8 cellular contexts compared by ENCODE assay signal in the genomic region with DNA sequence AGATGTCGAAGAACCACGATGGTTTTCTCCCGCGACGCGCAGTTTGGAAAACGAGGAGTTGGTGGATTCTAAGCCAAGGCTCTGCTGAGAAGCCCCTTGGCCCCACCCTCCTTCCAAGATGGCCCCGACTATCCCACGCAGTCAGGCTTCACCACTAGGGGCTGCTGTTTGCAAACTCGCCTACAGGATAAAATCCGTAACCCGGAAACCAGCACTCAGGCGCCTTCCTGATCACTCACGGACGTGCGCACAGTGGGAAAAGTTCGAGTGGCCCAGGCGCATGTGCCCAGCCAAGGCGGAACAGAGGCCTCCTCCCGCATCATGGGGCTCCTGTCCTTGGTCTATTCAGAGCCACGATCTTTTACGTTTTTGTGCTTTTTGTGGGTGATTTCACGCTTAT. TPM values are rescaled to one million over a fixed set of nuclear protein-coding genes. Genes with fewer than 3 reads are reported as not detected.
DNase-seq lines count a peak whose midpoint lies in the region; ATAC-seq, FAIRE-seq and TF ChIP-seq lines count a peak whose summit lies in the region.

No MANE protein-coding gene starts in this region.

- no peaks in the 10 kb centered on the region for H4K20me1 ChIP-seq in HepG2 (ENCODE audit: insufficient read depth, low read length)

- H3K9me3 Mint-ChIP-seq in CD4-positive, alpha-beta memory T cell = no peaks in the 10 kb centered on the region

- no peak overlapping the region for H2AFZ ChIP-seq in HepG2 (ENCODE audit: low read length)

- no peak overlapping the region for H3K27ac ChIP-seq in CD4-positive, alpha-beta memory T cell (ENCODE audit: low read depth, low read length)
- 0 out of 2 replicates have a peak overlapping the region, but pooled peaks have one; percentile 8 for H3K27ac ChIP-seq in WERI-Rb-1
- H3K27ac ChIP-seq in colonic mucosa = no peak overlapping the region
- H3K27ac ChIP-seq in HepG2 (ENCODE audit: extremely low read length, insufficient read depth, low read length) = no peak overlapping the region

- H3K4me3 Mint-ChIP-seq in CD4-positive, alpha-beta memory T cell = no peak overlapping the region

- BruUV-seq in HepG2 (replicated peaks; lab: Mats Ljungman, UMichigan) = no TSS peak

- TF ChIP-seq EP300 in HepG2 (IDR thresholded peaks at IDR 0.05; ENCODE audit: low read depth in 2 of 2, low read length in 2 of 2) (no peak), HepG2 (CRISPR knock-in tag; IDR thresholded peaks at IDR 0.05; ENCODE audit: borderline replicate concordance) (no peak)

- H3K79me2 ChIP-seq in HepG2 (ENCODE audit: insufficient read depth, low read length) = no peaks in the 10 kb centered on the region

- no peak for TF ChIP-seq POLR2A in HepG2 (IDR thresholded peaks at IDR 0.05; ENCODE audit: insufficient read depth in 1 of 2, low read depth in 2 of 2, low read length in 2 of 2)

- CTCF ChIA-PET in CD4-positive, alpha-beta memory T cell (lab: Charles Lee; ENCODE audit: partially characterized antibody) = interaction anchor here (0.8 to 2.3 kb wide), 4 partner anchors 32 to 78 kb away, joined by 3 to 9 read pairs (median 4); partner anchors contain the start of gene MBD3
- CTCF ChIA-PET in HepG2 (lab: Yijun Ruan, JAX; ENCODE audit: low intra/inter-chr PET ratio, low total read pairs) = no interaction called here

- peak; percentile 73 for TF ChIP-seq CTCF in HFF-Myc (IDR thresholded peaks at IDR 0.05; ENCODE audit: low read depth, low read length, missing control alignments)
- TF ChIP-seq CTCF in WERI-Rb-1 (IDR thresholded peaks at IDR 0.05; ENCODE audit: low read depth, low read length) = peak; percentile 96
- TF ChIP-seq CTCF in colonic mucosa (IDR thresholded peaks at IDR 0.05) = peak; percentile 49
- TF ChIP-seq CTCF in HepG2 (CRISPR knock-in tag; IDR thresholded peaks at IDR 0.05) = peak; percentile 57

- H3K27me3 ChIP-seq in CD4-positive, alpha-beta memory T cell (ENCODE audit: insufficient read depth, low read length) = no peaks in the 10 kb centered on the region
- H3K27me3 ChIP-seq in WERI-Rb-1 (ENCODE audit: insufficient read depth, low read depth, severe bottlenecking) (no peaks in the 10 kb centered on the region), colonic mucosa (no peaks in the 10 kb centered on the region), HepG2 (ENCODE audit: control insufficient read depth in 1 of 2, insufficient read depth in 2 of 2, low read length in 2 of 2) (no peaks in the 10 kb centered on the region)

- peak; percentile 29 to 57 (median 44) for DNase-seq in CD4-positive, alpha-beta memory T cell
- DNase-seq in HFF-Myc (ENCODE audit: extremely low read depth, low read depth) (no peak), WERI-Rb-1 (peak; percentile 88), colonic mucosa (peak; percentile 52), HepG2 (ENCODE audit: low spot score) (peak; percentile 14)
- DNase-seq in stimulated activated naive CD8-positive, alpha-beta T cell treated with anti-CD3 and anti-CD28 coated beads, Interleukin-15, Interleukin-2, amounts not matched to agents 100 U/mL and 50 U/mL, for 24 hours = peak; percentile 68

- POLR2A ChIA-PET in CD4-positive, alpha-beta memory T cell (lab: Charles Lee; ENCODE audit: partially characterized antibody) = no interaction called here
- POLR2A ChIA-PET in HepG2 (lab: Yijun Ruan, JAX) = no interaction called here

- H3K36me3 ChIP-seq in CD4-positive, alpha-beta memory T cell (ENCODE audit: insufficient read depth, low read length) = no peaks in the 10 kb centered on the region
- H3K36me3 ChIP-seq in WERI-Rb-1 (peaks cover 63% of the 10 kb centered on the region), colonic mucosa (no peaks in the 10 kb centered on the region), HepG2 (replicated peaks in 1 of 2; ENCODE audit: control insufficient read depth in 1 of 2, insufficient read depth in 2 of 2, low read length in 2 of 2) (peaks cover 14 to 29% of the 10 kb centered on the region in 2 experiments; a peak in 3 of 5 replicates)

- H3K4me3 ChIP-seq in CD4-positive, alpha-beta memory T cell (ENCODE audit: low read length in 2 of 2) = no peak overlapping the region
- H3K4me3 ChIP-seq in HFF-Myc (replicated peaks; ENCODE audit: low read depth, low read length) = no peak overlapping the region
- no peak overlapping the region for H3K4me3 ChIP-seq in WERI-Rb-1 (ENCODE audit: low read depth, low read length)
- no peak overlapping the region for H3K4me3 ChIP-seq in colonic mucosa
- H3K4me3 ChIP-seq in HepG2 (replicated peaks in 1 of 3; ENCODE audit: insufficient read depth in 1 of 3, low read depth in 2 of 3, low read length in 3 of 3) = no peak overlapping the region

- no peak for TF ChIP-seq RAD21 in HepG2 (CRISPR knock-in tag; IDR thresholded peaks at IDR 0.05)

- no peak overlapping the region for H3K4me2 ChIP-seq in HepG2 (ENCODE audit: low read depth, low read length)

- no peaks in the 10 kb centered on the region for H3K4me1 ChIP-seq in CD4-positive, alpha-beta memory T cell (ENCODE audit: insufficient read depth, low read length)
- H3K4me1 ChIP-seq in colonic mucosa (no peaks in the 10 kb centered on the region), HepG2 (ENCODE audit: insufficient read depth, low read length) (no peaks in the 10 kb centered on the region)

- H3K27ac Mint-ChIP-seq in CD4-positive, alpha-beta memory T cell = peak overlapping the region in 2 of 7 donors; percentile 21 to 41

- no peaks in the 10 kb centered on the region for H3K9me3 ChIP-seq in CD4-positive, alpha-beta memory T cell (ENCODE audit: control insufficient read depth in 1 of 2, low read length in 2 of 2)
- no peaks in the 10 kb centered on the region for H3K9me3 ChIP-seq in WERI-Rb-1 (ENCODE audit: severe bottlenecking)
- no peaks in the 10 kb centered on the region for H3K9me3 ChIP-seq in colonic mucosa
- no peaks in the 10 kb centered on the region for H3K9me3 ChIP-seq in HepG2 (ENCODE audit: low read length)

- intact Hi-C loops in CD4-positive, alpha-beta memory T cell (cut with micrococcal nuclease) = no loop called here
- intact Hi-C loops in colonic mucosa (cut with DNase I) (loop anchor here (5.0 kb wide), 1 partner anchor 38 kb away; no protein-coding TSS in a partner anchor), HepG2 (cut with micrococcal nuclease; ENCODE audit: unreplicated experiment) (no loop called here)

- H3K4me1 Mint-ChIP-seq in CD4-positive, alpha-beta memory T cell = peaks cover 0 to 5% (median 0%) of the 10 kb centered on the region in 4 donors

- peaks cover 5 to 15% of the 10 kb centered on the region in 2 donors for H3K36me3 Mint-ChIP-seq in CD4-positive, alpha-beta memory T cell

- H3K9ac ChIP-seq in colonic mucosa (ENCODE audit: low read depth in 2 of 2, low read length in 2 of 2) (no peak overlapping the region), HepG2 (ENCODE audit: insufficient read depth, low read depth, low read length) (no peak overlapping the region)

- FAIRE-seq in HepG2 (lab: Jason Lieb, UNC) = no peak

- H3K27me3 Mint-ChIP-seq in CD4-positive, alpha-beta memory T cell = no peaks in the 10 kb centered on the region

- ATAC-seq in HepG2 = no peak; the same call in 2 of the 3 replicates
- peak; percentile 48 for ATAC-seq in stimulated activated naive CD8-positive, alpha-beta T cell treated with anti-CD3 and anti-CD28 coated beads, Interleukin-15, Interleukin-2, amounts not matched to agents 100 U/mL and 50 U/mL, for 24 hours
- ATAC-seq in HG02798 (IDR thresholded peaks at IDR 0.05; ENCODE audit: poor library complexity, unreplicated experiment) = no peak
- no peak for ATAC-seq in GM18511 (IDR thresholded peaks at IDR 0.05; ENCODE audit: unreplicated experiment)

- WGBS in HepG2 (ENCODE audit: low lambda C conversion rate) = 95% methylated on average over 23 of the region's 23 CpGs

- in situ Hi-C loops in HepG2 (cut with HindIII; ENCODE audit: extremely low pct_ligation_motif_present, low pct_unique_long_range_greater_than_20kb) = no loop called here

RNA-seq across cellular contexts. Expression of gene UQCR11, which starts 19.2 kb away (rescaled TPM):
- total RNA-seq in CD4-positive, alpha-beta memory T cell = 100 to 1,000 TPM; 157 to 158 TPM
- polyA plus RNA-seq in CD4-positive, alpha-beta memory T cell = 100 to 1,000 TPM; 623 to 668 TPM
- total RNA-seq in colonic mucosa (100 to 1,000 TPM; 325 to 336 TPM), HepG2 (2016; rRNA removed; fragmentation: Illumina TruSeq; extraction: Trizol) (214 and 216 TPM in 2 replicates)
- total RNA-seq in HepG2 (2016; cell fraction: cytosol; rRNA removed; fragmentation: Illumina TruSeq; extraction: Trizol; ENCODE audit: low read depth) = 181 and 320 TPM in 2 replicates
- 205 and 210 TPM in 2 replicates for total RNA-seq in HepG2 (2016; cell fraction: insoluble cytoplasmic fraction; rRNA removed; fragmentation: Illumina TruSeq; extraction: Trizol)
- 252 and 309 TPM in 2 replicates for total RNA-seq in HepG2 (2016; cell fraction: membrane; rRNA removed; fragmentation: Illumina TruSeq; extraction: Trizol)
- 63.8 and 65.4 TPM in 2 replicates for total RNA-seq in HepG2 (2016; cell fraction: nucleus; rRNA removed; fragmentation: Illumina TruSeq; extraction: Trizol)
- 111 and 125 TPM in 2 replicates for polyA plus RNA-seq in HepG2 (2011; rRNA removed)
- polyA plus RNA-seq in HepG2 (2011; cell fraction: cytosol; rRNA removed) = 81.4 and 152 TPM in 2 replicates
- polyA plus RNA-seq in HepG2 (2011; cell fraction: nucleus; rRNA removed) = 46.6 and 47.9 TPM in 2 replicates
- polyA plus RNA-seq in HepG2 (2012) = 92.9 and 123 TPM in 2 replicates
- polyA plus RNA-seq in HepG2 (2016; cell fraction: cytosol; fragmentation: Illumina TruSeq; extraction: Trizol; ENCODE audit: low read depth) = 249 and 487 TPM in 2 replicates
- polyA plus RNA-seq in HepG2 (2016; cell fraction: insoluble cytoplasmic fraction; fragmentation: Illumina TruSeq; extraction: Trizol; ENCODE audit: low read depth) = 158 and 171 TPM in 2 replicates
- 210 and 295 TPM in 2 replicates for polyA plus RNA-seq in HepG2 (2016; cell fraction: membrane; fragmentation: Illumina TruSeq; extraction: Trizol; ENCODE audit: low read depth)
- 98.1 and 120 TPM in 2 replicates for polyA plus RNA-seq in HepG2 (2016; cell fraction: nucleus; fragmentation: Illumina TruSeq; extraction: Trizol; ENCODE audit: insufficient read depth, low read depth)
- 32.9 and 62.2 TPM in 2 replicates for polyA minus RNA-seq in HepG2 (2011; rRNA and poly(A)+ RNA removed; ENCODE audit: low replicate concordance)
- polyA minus RNA-seq in HepG2 (2011; cell fraction: cytosol; rRNA and poly(A)+ RNA removed) = 12.7 and 18.7 TPM in 2 replicates
- 15.9 and 18.2 TPM in 2 replicates for polyA minus RNA-seq in HepG2 (2011; cell fraction: nucleus; rRNA and poly(A)+ RNA removed)

RNA-seq across cellular contexts. Expression of gene TCF3, which starts 28.0 kb away (rescaled TPM):
- total RNA-seq in CD4-positive, alpha-beta memory T cell = 10 to 100 TPM; 72.0 to 75.7 TPM
- polyA plus RNA-seq in CD4-positive, alpha-beta memory T cell = 10 to 100 TPM in 1 of 2 donors, 1 to 10 TPM in 1; 1.8 to 13.3 TPM
- total RNA-seq in colonic mucosa (100 to 1,000 TPM in 1 of 2 donors, 10 to 100 TPM in 1; 64.2 to 114 TPM), HepG2 (2016; rRNA removed; fragmentation: Illumina TruSeq; extraction: Trizol) (38.0 and 53.2 TPM in 2 replicates)
- 24.5 and 28.5 TPM in 2 replicates for total RNA-seq in HepG2 (2016; cell fraction: cytosol; rRNA removed; fragmentation: Illumina TruSeq; extraction: Trizol; ENCODE audit: low read depth)
- total RNA-seq in HepG2 (2016; cell fraction: insoluble cytoplasmic fraction; rRNA removed; fragmentation: Illumina TruSeq; extraction: Trizol) = 29.0 and 50.0 TPM in 2 replicates
- total RNA-seq in HepG2 (2016; cell fraction: membrane; rRNA removed; fragmentation: Illumina TruSeq; extraction: Trizol) = 81.6 and 83.0 TPM in 2 replicates
- total RNA-seq in HepG2 (2016; cell fraction: nucleus; rRNA removed; fragmentation: Illumina TruSeq; extraction: Trizol) = 28.3 and 35.7 TPM in 2 replicates
- 51.4 and 52.0 TPM in 2 replicates for polyA plus RNA-seq in HepG2 (2011; rRNA removed)
- 39.6 and 81.0 TPM in 2 replicates for polyA plus RNA-seq in HepG2 (2011; cell fraction: cytosol; rRNA removed)
- 168 and 260 TPM in 2 replicates for polyA plus RNA-seq in HepG2 (2011; cell fraction: nucleus; rRNA removed)
- polyA plus RNA-seq in HepG2 (2012) = 51.8 and 53.9 TPM in 2 replicates
- polyA plus RNA-seq in HepG2 (2016; cell fraction: cytosol; fragmentation: Illumina TruSeq; extraction: Trizol; ENCODE audit: low read depth) = 65.0 and 68.6 TPM in 2 replicates
- polyA plus RNA-seq in HepG2 (2016; cell fraction: insoluble cytoplasmic fraction; fragmentation: Illumina TruSeq; extraction: Trizol; ENCODE audit: low read depth) = 77.8 and 91.9 TPM in 2 replicates
- polyA plus RNA-seq in HepG2 (2016; cell fraction: membrane; fragmentation: Illumina TruSeq; extraction: Trizol; ENCODE audit: low read depth) = 123 and 140 TPM in 2 replicates
- polyA plus RNA-seq in HepG2 (2016; cell fraction: nucleus; fragmentation: Illumina TruSeq; extraction: Trizol; ENCODE audit: insufficient read depth, low read depth) = 119 and 120 TPM in 2 replicates
- polyA minus RNA-seq in HepG2 (2011; rRNA and poly(A)+ RNA removed; ENCODE audit: low replicate concordance) = 55.1 and 105 TPM in 2 replicates
- 44.3 and 47.1 TPM in 2 replicates for polyA minus RNA-seq in HepG2 (2011; cell fraction: cytosol; rRNA and poly(A)+ RNA removed)
- polyA minus RNA-seq in HepG2 (2011; cell fraction: nucleus; rRNA and poly(A)+ RNA removed) = 17.8 and 22.5 TPM in 2 replicates

RNA-seq across cellular contexts. Expression of gene MBD3, which starts 31.8 kb away (rescaled TPM):
- 10 to 100 TPM; 56.9 to 62.8 TPM for total RNA-seq in CD4-positive, alpha-beta memory T cell
- polyA plus RNA-seq in CD4-positive, alpha-beta memory T cell = 10 to 100 TPM in 1 of 2 donors, 1 to 10 TPM in 1; 3.9 to 12.2 TPM
- total RNA-seq in colonic mucosa = 100 to 1,000 TPM in 1 of 2 donors, 10 to 100 TPM in 1; 44.9 to 109 TPM
- total RNA-seq in HepG2 (2016; rRNA removed; fragmentation: Illumina TruSeq; extraction: Trizol) = 58.9 and 76.9 TPM in 2 replicates
- 18.4 and 19.5 TPM in 2 replicates for total RNA-seq in HepG2 (2016; cell fraction: cytosol; rRNA removed; fragmentation: Illumina TruSeq; extraction: Trizol; ENCODE audit: low read depth)
- total RNA-seq in HepG2 (2016; cell fraction: insoluble cytoplasmic fraction; rRNA removed; fragmentation: Illumina TruSeq; extraction: Trizol) = 59.4 and 81.3 TPM in 2 replicates
- total RNA-seq in HepG2 (2016; cell fraction: membrane; rRNA removed; fragmentation: Illumina TruSeq; extraction: Trizol) = 58.1 and 59.8 TPM in 2 replicates
- 37.4 and 41.1 TPM in 2 replicates for total RNA-seq in HepG2 (2016; cell fraction: nucleus; rRNA removed; fragmentation: Illumina TruSeq; extraction: Trizol)
- 21.2 and 32.4 TPM in 2 replicates for polyA plus RNA-seq in HepG2 (2011; rRNA removed)
- 25.5 and 43.1 TPM in 2 replicates for polyA plus RNA-seq in HepG2 (2011; cell fraction: cytosol; rRNA removed)
- polyA plus RNA-seq in HepG2 (2011; cell fraction: nucleus; rRNA removed) = 88.4 and 96.9 TPM in 2 replicates
- 21.4 and 34.5 TPM in 2 replicates for polyA plus RNA-seq in HepG2 (2012)
- polyA plus RNA-seq in HepG2 (2016; cell fraction: cytosol; fragmentation: Illumina TruSeq; extraction: Trizol; ENCODE audit: low read depth) = 19.9 and 20.7 TPM in 2 replicates
- 57.2 and 62.2 TPM in 2 replicates for polyA plus RNA-seq in HepG2 (2016; cell fraction: insoluble cytoplasmic fraction; fragmentation: Illumina TruSeq; extraction: Trizol; ENCODE audit: low read depth)
- 39.6 and 43.3 TPM in 2 replicates for polyA plus RNA-seq in HepG2 (2016; cell fraction: membrane; fragmentation: Illumina TruSeq; extraction: Trizol; ENCODE audit: low read depth)
- 100 and 109 TPM in 2 replicates for polyA plus RNA-seq in HepG2 (2016; cell fraction: nucleus; fragmentation: Illumina TruSeq; extraction: Trizol; ENCODE audit: insufficient read depth, low read depth)
- polyA minus RNA-seq in HepG2 (2011; rRNA and poly(A)+ RNA removed; ENCODE audit: low replicate concordance) = 65.5 and 79.2 TPM in 2 replicates
- polyA minus RNA-seq in HepG2 (2011; cell fraction: cytosol; rRNA and poly(A)+ RNA removed) = 29.4 and 32.5 TPM in 2 replicates
- 20.1 and 22.0 TPM in 2 replicates for polyA minus RNA-seq in HepG2 (2011; cell fraction: nucleus; rRNA and poly(A)+ RNA removed)

RNA-seq across cellular contexts. Expression of gene MEX3D, which starts 56.3 kb away (rescaled TPM):
- total RNA-seq in CD4-positive, alpha-beta memory T cell = 1 to 10 TPM; 4.5 to 4.9 TPM
- under 1 TPM in 1 of 2 donors, not detected in 1; 0.16 TPM for polyA plus RNA-seq in CD4-positive, alpha-beta memory T cell
- total RNA-seq in colonic mucosa = 10 to 100 TPM; 31.9 to 54.3 TPM
- total RNA-seq in HepG2 (2016; rRNA removed; fragmentation: Illumina TruSeq; extraction: Trizol) = 10.2 and 17.1 TPM in 2 replicates
- total RNA-seq in HepG2 (2016; cell fraction: cytosol; rRNA removed; fragmentation: Illumina TruSeq; extraction: Trizol; ENCODE audit: low read depth) = 10.6 and 10.7 TPM in 2 replicates
- total RNA-seq in HepG2 (2016; cell fraction: insoluble cytoplasmic fraction; rRNA removed; fragmentation: Illumina TruSeq; extraction: Trizol) = 10.3 and 17.0 TPM in 2 replicates
- 27.7 and 29.2 TPM in 2 replicates for total RNA-seq in HepG2 (2016; cell fraction: membrane; rRNA removed; fragmentation: Illumina TruSeq; extraction: Trizol)
- total RNA-seq in HepG2 (2016; cell fraction: nucleus; rRNA removed; fragmentation: Illumina TruSeq; extraction: Trizol) = 4.7 and 6.4 TPM in 2 replicates
- 3.6 and 5.8 TPM in 2 replicates for polyA plus RNA-seq in HepG2 (2011; rRNA removed)
- polyA plus RNA-seq in HepG2 (2011; cell fraction: cytosol; rRNA removed) = 5.0 and 10.1 TPM in 2 replicates
- polyA plus RNA-seq in HepG2 (2011; cell fraction: nucleus; rRNA removed) = 6.6 and 7.0 TPM in 2 replicates
- 5.7 and 7.1 TPM in 2 replicates for polyA plus RNA-seq in HepG2 (2012)
- polyA plus RNA-seq in HepG2 (2016; cell fraction: cytosol; fragmentation: Illumina TruSeq; extraction: Trizol; ENCODE audit: low read depth) = 9.6 and 10.4 TPM in 2 replicates
- 15.4 and 15.7 TPM in 2 replicates for polyA plus RNA-seq in HepG2 (2016; cell fraction: insoluble cytoplasmic fraction; fragmentation: Illumina TruSeq; extraction: Trizol; ENCODE audit: low read depth)
- polyA plus RNA-seq in HepG2 (2016; cell fraction: membrane; fragmentation: Illumina TruSeq; extraction: Trizol; ENCODE audit: low read depth) = 19.9 and 23.7 TPM in 2 replicates
- polyA plus RNA-seq in HepG2 (2016; cell fraction: nucleus; fragmentation: Illumina TruSeq; extraction: Trizol; ENCODE audit: insufficient read depth, low read depth) = 10.8 and 12.5 TPM in 2 replicates
- polyA minus RNA-seq in HepG2 (2011; rRNA and poly(A)+ RNA removed; ENCODE audit: low replicate concordance) = 6.0 and 19.1 TPM in 2 replicates
- 19.3 and 20.6 TPM in 2 replicates for polyA minus RNA-seq in HepG2 (2011; cell fraction: cytosol; rRNA and poly(A)+ RNA removed)
- 3.0 TPM in 2 replicates for polyA minus RNA-seq in HepG2 (2011; cell fraction: nucleus; rRNA and poly(A)+ RNA removed)
